ENCODE assay signal across 1 cellular context in the genomic region with DNA sequence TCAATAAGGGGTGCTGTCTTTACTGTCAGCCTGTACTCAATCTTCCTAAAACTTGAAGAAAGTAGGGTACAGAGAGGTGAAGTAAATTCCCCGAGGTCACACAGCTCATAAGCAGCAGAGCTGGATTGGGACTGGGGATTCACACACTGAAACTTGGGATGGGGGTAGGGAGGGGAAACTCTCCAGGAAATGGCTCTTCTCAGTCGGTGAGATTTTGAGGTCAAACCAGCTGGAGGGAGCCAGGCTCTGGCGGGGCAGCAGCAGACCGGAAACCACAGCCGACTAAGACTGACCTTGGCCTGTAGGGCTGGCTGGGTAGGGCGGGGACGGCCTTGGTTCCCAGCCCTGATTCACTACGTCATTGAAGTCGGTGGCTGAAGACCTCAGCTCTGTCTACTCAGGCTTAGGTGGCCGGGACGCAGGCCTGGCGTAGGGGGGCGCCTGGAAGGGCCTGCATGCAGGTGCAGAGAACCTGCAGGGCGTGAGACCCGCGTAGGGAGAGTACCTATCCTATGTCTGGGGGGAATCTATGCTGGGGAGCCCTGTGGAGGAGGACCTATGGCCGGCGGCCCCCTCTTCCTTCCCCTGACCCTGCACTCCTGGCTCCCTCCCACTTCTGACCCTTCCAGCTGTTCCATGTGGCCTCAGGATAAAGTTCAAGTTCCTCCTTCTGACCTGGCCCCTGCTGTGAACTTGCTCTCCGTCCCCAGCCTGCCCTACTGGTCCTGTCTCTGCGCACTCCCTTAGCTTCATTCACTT.
TF ChIP-seq lines count a peak whose summit lies in the region.

No MANE protein-coding gene starts in this region.

TF ChIP-seq in K562, 482 proteins besides CTCF, POLR2A, EP300 and RAD21 (continues in another document):
- TF ChIP-seq DIDO1 (tag; IDR thresholded peaks at IDR 0.05; ENCODE audit: low read depth) (no peak), BRD9 (IDR thresholded peaks at IDR 0.05; ENCODE audit: low read depth, partially characterized antibody) (peak; percentile 53), XRCC4 (IDR thresholded peaks at IDR 0.05; ENCODE audit: extremely low read depth, insufficient read depth, insufficient read length) (no peak), NRF1 (conservative IDR thresholded peaks at IDR 0.05 in 1 of 2, IDR thresholded peaks at IDR 0.05 in 1 of 2) (peak; percentile 50 to 51; a peak in 2 of 4 replicates), U2AF2 (optimal IDR thresholded peaks at IDR 0.05; ENCODE audit: low read depth, low read length) (no peak), CHD1 (IDR thresholded peaks at IDR 0.05; ENCODE audit: low read length) (no peak), FOS (IDR thresholded peaks at IDR 0.05; ENCODE audit: extremely low read depth, insufficient read length) (no peak), HMGN3 (IDR thresholded peaks at IDR 0.05; ENCODE audit: borderline replicate concordance, extremely low read depth, insufficient read length, low read depth, low read length) (no peak), SRSF9 (IDR thresholded peaks at IDR 0.05; ENCODE audit: borderline replicate concordance, low read depth, low read length) (no peak), CBX3 (IDR thresholded peaks at IDR 0.05; ENCODE audit: borderline replicate concordance in 1 of 2, low read length in 2 of 2) (peak in 1 of 2 experiments; percentile 24; a peak in 1 of 3 replicates), ZBED1 (IDR thresholded peaks at IDR 0.05) (no peak), ZNF699 (CRISPR knock-in tag; IDR thresholded peaks at IDR 0.05; ENCODE audit: insufficient replicate concordance) (no peak), NONO (IDR thresholded peaks at IDR 0.05; ENCODE audit: low read depth in 2 of 2, low read length in 1 of 2) (0 out of 4 replicates have a peak, but pooled peaks of 1 of the 2 experiments have one; percentile 10), MCM7 (IDR thresholded peaks at IDR 0.05) (no peak), XRCC5 (IDR thresholded peaks at IDR 0.05; ENCODE audit: low read depth, low read length) (no peak), CHCHD3 (CRISPR knock-in tag; IDR thresholded peaks at IDR 0.05) (no peak), PTTG1 (tag; IDR thresholded peaks at IDR 0.05; ENCODE audit: low read depth) (no peak), RBM25 (IDR thresholded peaks at IDR 0.05; ENCODE audit: low read depth, low read length, severe bottlenecking) (no peak), GABPB1 (CRISPR knock-in tag; IDR thresholded peaks at IDR 0.05) (peak; percentile 73), HNRNPLL (IDR thresholded peaks at IDR 0.05; ENCODE audit: low read depth, low read length, poor library complexity, severe bottlenecking) (no peak), CREM (IDR thresholded peaks at IDR 0.05; ENCODE audit: low read depth) (peak; percentile 91)
- TF ChIP-seq, protein P1, sequence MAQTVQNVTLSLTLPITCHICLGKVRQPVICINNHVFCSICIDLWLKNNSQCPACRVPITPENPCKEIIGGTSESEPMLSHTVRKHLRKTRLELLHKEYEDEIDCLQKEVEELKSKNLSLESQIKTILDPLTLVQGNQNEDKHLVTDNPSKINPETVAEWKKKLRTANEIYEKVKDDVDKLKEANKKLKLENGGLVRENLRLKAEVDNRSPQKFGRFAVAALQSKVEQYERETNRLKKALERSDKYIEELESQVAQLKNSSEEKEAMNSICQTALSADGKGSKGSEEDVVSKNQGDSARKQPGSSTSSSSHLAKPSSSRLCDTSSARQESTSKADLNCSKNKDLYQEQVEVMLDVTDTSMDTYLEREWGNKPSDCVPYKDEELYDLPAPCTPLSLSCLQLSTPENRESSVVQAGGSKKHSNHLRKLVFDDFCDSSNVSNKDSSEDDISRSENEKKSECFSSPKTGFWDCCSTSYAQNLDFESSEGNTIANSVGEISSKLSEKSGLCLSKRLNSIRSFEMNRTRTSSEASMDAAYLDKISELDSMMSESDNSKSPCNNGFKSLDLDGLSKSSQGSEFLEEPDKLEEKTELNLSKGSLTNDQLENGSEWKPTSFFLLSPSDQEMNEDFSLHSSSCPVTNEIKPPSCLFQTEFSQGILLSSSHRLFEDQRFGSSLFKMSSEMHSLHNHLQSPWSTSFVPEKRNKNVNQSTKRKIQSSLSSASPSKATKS (CRISPR knock-in tag; IDR thresholded peaks at IDR 0.05) = no peak
- TF ChIP-seq, protein P2, sequence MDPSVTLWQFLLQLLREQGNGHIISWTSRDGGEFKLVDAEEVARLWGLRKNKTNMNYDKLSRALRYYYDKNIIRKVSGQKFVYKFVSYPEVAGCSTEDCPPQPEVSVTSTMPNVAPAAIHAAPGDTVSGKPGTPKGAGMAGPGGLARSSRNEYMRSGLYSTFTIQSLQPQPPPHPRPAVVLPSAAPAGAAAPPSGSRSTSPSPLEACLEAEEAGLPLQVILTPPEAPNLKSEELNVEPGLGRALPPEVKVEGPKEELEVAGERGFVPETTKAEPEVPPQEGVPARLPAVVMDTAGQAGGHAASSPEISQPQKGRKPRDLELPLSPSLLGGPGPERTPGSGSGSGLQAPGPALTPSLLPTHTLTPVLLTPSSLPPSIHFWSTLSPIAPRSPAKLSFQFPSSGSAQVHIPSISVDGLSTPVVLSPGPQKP (CRISPR knock-in tag; IDR thresholded peaks at IDR 0.05) = no peak
- TF ChIP-seq, protein P3, sequence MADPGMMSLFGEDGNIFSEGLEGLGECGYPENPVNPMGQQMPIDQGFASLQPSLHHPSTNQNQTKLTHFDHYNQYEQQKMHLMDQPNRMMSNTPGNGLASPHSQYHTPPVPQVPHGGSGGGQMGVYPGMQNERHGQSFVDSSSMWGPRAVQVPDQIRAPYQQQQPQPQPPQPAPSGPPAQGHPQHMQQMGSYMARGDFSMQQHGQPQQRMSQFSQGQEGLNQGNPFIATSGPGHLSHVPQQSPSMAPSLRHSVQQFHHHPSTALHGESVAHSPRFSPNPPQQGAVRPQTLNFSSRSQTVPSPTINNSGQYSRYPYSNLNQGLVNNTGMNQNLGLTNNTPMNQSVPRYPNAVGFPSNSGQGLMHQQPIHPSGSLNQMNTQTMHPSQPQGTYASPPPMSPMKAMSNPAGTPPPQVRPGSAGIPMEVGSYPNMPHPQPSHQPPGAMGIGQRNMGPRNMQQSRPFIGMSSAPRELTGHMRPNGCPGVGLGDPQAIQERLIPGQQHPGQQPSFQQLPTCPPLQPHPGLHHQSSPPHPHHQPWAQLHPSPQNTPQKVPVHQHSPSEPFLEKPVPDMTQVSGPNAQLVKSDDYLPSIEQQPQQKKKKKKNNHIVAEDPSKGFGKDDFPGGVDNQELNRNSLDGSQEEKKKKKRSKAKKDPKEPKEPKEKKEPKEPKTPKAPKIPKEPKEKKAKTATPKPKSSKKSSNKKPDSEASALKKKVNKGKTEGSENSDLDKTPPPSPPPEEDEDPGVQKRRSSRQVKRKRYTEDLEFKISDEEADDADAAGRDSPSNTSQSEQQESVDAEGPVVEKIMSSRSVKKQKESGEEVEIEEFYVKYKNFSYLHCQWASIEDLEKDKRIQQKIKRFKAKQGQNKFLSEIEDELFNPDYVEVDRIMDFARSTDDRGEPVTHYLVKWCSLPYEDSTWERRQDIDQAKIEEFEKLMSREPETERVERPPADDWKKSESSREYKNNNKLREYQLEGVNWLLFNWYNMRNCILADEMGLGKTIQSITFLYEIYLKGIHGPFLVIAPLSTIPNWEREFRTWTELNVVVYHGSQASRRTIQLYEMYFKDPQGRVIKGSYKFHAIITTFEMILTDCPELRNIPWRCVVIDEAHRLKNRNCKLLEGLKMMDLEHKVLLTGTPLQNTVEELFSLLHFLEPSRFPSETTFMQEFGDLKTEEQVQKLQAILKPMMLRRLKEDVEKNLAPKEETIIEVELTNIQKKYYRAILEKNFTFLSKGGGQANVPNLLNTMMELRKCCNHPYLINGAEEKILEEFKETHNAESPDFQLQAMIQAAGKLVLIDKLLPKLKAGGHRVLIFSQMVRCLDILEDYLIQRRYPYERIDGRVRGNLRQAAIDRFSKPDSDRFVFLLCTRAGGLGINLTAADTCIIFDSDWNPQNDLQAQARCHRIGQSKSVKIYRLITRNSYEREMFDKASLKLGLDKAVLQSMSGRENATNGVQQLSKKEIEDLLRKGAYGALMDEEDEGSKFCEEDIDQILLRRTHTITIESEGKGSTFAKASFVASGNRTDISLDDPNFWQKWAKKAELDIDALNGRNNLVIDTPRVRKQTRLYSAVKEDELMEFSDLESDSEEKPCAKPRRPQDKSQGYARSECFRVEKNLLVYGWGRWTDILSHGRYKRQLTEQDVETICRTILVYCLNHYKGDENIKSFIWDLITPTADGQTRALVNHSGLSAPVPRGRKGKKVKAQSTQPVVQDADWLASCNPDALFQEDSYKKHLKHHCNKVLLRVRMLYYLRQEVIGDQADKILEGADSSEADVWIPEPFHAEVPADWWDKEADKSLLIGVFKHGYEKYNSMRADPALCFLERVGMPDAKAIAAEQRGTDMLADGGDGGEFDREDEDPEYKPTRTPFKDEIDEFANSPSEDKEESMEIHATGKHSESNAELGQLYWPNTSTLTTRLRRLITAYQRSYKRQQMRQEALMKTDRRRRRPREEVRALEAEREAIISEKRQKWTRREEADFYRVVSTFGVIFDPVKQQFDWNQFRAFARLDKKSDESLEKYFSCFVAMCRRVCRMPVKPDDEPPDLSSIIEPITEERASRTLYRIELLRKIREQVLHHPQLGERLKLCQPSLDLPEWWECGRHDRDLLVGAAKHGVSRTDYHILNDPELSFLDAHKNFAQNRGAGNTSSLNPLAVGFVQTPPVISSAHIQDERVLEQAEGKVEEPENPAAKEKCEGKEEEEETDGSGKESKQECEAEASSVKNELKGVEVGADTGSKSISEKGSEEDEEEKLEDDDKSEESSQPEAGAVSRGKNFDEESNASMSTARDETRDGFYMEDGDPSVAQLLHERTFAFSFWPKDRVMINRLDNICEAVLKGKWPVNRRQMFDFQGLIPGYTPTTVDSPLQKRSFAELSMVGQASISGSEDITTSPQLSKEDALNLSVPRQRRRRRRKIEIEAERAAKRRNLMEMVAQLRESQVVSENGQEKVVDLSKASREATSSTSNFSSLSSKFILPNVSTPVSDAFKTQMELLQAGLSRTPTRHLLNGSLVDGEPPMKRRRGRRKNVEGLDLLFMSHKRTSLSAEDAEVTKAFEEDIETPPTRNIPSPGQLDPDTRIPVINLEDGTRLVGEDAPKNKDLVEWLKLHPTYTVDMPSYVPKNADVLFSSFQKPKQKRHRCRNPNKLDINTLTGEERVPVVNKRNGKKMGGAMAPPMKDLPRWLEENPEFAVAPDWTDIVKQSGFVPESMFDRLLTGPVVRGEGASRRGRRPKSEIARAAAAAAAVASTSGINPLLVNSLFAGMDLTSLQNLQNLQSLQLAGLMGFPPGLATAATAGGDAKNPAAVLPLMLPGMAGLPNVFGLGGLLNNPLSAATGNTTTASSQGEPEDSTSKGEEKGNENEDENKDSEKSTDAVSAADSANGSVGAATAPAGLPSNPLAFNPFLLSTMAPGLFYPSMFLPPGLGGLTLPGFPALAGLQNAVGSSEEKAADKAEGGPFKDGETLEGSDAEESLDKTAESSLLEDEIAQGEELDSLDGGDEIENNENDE (IDR thresholded peaks at IDR 0.05; ENCODE audit: low read depth, low read length) = no peak
- TF ChIP-seq, protein P4, sequence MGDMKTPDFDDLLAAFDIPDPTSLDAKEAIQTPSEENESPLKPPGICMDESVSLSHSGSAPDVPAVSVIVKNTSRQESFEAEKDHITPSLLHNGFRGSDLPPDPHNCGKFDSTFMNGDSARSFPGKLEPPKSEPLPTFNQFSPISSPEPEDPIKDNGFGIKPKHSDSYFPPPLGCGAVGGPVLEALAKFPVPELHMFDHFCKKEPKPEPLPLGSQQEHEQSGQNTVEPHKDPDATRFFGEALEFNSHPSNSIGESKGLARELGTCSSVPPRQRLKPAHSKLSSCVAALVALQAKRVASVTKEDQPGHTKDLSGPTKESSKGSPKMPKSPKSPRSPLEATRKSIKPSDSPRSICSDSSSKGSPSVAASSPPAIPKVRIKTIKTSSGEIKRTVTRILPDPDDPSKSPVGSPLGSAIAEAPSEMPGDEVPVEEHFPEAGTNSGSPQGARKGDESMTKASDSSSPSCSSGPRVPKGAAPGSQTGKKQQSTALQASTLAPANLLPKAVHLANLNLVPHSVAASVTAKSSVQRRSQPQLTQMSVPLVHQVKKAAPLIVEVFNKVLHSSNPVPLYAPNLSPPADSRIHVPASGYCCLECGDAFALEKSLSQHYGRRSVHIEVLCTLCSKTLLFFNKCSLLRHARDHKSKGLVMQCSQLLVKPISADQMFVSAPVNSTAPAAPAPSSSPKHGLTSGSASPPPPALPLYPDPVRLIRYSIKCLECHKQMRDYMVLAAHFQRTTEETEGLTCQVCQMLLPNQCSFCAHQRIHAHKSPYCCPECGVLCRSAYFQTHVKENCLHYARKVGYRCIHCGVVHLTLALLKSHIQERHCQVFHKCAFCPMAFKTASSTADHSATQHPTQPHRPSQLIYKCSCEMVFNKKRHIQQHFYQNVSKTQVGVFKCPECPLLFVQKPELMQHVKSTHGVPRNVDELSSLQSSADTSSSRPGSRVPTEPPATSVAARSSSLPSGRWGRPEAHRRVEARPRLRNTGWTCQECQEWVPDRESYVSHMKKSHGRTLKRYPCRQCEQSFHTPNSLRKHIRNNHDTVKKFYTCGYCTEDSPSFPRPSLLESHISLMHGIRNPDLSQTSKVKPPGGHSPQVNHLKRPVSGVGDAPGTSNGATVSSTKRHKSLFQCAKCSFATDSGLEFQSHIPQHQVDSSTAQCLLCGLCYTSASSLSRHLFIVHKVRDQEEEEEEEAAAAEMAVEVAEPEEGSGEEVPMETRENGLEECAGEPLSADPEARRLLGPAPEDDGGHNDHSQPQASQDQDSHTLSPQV (IDR thresholded peaks at IDR 0.05) = 0 out of 2 replicates have a peak, but pooled peaks have one; percentile 63
- TF ChIP-seq, protein P5, sequence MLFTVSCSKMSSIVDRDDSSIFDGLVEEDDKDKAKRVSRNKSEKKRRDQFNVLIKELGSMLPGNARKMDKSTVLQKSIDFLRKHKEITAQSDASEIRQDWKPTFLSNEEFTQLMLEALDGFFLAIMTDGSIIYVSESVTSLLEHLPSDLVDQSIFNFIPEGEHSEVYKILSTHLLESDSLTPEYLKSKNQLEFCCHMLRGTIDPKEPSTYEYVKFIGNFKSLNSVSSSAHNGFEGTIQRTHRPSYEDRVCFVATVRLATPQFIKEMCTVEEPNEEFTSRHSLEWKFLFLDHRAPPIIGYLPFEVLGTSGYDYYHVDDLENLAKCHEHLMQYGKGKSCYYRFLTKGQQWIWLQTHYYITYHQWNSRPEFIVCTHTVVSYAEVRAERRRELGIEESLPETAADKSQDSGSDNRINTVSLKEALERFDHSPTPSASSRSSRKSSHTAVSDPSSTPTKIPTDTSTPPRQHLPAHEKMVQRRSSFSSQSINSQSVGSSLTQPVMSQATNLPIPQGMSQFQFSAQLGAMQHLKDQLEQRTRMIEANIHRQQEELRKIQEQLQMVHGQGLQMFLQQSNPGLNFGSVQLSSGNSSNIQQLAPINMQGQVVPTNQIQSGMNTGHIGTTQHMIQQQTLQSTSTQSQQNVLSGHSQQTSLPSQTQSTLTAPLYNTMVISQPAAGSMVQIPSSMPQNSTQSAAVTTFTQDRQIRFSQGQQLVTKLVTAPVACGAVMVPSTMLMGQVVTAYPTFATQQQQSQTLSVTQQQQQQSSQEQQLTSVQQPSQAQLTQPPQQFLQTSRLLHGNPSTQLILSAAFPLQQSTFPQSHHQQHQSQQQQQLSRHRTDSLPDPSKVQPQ (CRISPR knock-in tag; IDR thresholded peaks at IDR 0.05; ENCODE audit: borderline replicate concordance) = no peak
